In the genomic region with DNA sequence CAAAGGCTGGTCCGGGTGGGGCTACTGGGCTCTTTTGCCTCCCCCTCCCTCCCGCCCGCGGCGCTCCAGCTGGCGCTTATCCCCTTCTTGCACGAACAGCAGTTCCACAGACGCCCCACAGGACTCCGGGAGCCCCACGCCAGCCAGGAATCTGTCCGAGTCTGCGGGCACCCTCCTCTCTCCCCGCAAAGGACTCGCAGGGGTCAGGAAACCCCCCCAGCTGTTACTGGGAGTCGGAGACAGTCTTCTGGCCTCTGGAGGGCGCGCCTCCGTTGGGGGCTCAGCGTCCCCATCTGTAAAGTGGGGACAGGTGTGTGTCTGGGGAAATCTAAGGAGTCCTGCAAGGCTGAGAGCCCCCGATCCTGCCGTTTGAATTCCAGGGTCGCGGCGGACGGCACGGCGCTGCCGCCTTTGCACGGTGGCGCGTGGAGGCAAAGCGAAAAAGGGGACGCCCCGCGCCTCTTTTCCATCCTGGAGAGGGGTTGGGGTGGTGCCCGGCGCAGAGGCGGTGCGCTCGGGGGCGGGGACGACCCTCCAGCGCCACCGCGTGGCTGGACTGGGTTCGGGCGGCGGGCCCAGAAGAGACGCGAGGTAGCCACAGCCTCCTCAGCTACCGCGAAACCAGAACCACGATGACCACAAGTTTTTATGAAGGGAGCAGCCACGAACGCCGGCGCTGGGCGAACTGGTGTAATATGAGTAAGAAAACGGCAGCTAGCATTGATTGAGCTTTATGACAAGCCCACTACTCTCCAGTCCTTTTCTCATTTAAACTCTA, we compare ENCODE assay signal across 1 cellular context.
TF ChIP-seq lines count a peak whose summit lies in the region.

No MANE protein-coding gene starts in this region.

TF ChIP-seq in K562, 482 proteins besides CTCF, POLR2A, EP300 and RAD21 (continued from another document and continues in another):
- TF ChIP-seq RREB1 (CRISPR knock-in tag; IDR thresholded peaks at IDR 0.05), result no peak
- no peak for TF ChIP-seq ZNF589 (CRISPR knock-in tag; IDR thresholded peaks at IDR 0.05; ENCODE audit: low read depth)
- no peak for TF ChIP-seq U2AF1 (optimal IDR thresholded peaks at IDR 0.05; ENCODE audit: low read depth, low read length)
- peak; percentile 55; the same call in 1 of the 2 replicates for TF ChIP-seq DEAF1 (CRISPR knock-in tag; IDR thresholded peaks at IDR 0.05)
- TF ChIP-seq SETDB1 (IDR thresholded peaks at IDR 0.05; ENCODE audit: low read length), result no peak
- TF ChIP-seq CAMTA2 (CRISPR knock-in tag; conservative IDR thresholded peaks at IDR 0.05), result no peak
- no peak for TF ChIP-seq JUND (IDR thresholded peaks at IDR 0.05; ENCODE audit: borderline replicate concordance, low read depth, low read length)
- TF ChIP-seq JUND (tag; IDR thresholded peaks at IDR 0.05; ENCODE audit: borderline replicate concordance, low read depth, low read length), result no peak
- TF ChIP-seq BRF2 (IDR thresholded peaks at IDR 0.05; ENCODE audit: borderline replicate concordance, insufficient read depth, insufficient read length), result no peak
- no peak for TF ChIP-seq ZMIZ1 (IDR thresholded peaks at IDR 0.05; ENCODE audit: low read depth in 2 of 2, low read length in 2 of 2)
- TF ChIP-seq EGR1 (conservative IDR thresholded peaks at IDR 0.05), result peak; percentile 53; the same call in 1 of the 2 replicates
- TF ChIP-seq SP1 (CRISPR knock-in tag; IDR thresholded peaks at IDR 0.05), result peak; percentile 74
- no peak for TF ChIP-seq SP2 (IDR thresholded peaks at IDR 0.05; ENCODE audit: extremely low read depth, low read depth, low read length, poor library complexity, severe bottlenecking)
- TF ChIP-seq TFAM (CRISPR knock-in tag; conservative IDR thresholded peaks at IDR 0.05), result no peak
- TF ChIP-seq SMARCA5 (IDR thresholded peaks at IDR 0.05), result peak; percentile 78; the same call in 1 of the 2 replicates
- TF ChIP-seq, protein P1, sequence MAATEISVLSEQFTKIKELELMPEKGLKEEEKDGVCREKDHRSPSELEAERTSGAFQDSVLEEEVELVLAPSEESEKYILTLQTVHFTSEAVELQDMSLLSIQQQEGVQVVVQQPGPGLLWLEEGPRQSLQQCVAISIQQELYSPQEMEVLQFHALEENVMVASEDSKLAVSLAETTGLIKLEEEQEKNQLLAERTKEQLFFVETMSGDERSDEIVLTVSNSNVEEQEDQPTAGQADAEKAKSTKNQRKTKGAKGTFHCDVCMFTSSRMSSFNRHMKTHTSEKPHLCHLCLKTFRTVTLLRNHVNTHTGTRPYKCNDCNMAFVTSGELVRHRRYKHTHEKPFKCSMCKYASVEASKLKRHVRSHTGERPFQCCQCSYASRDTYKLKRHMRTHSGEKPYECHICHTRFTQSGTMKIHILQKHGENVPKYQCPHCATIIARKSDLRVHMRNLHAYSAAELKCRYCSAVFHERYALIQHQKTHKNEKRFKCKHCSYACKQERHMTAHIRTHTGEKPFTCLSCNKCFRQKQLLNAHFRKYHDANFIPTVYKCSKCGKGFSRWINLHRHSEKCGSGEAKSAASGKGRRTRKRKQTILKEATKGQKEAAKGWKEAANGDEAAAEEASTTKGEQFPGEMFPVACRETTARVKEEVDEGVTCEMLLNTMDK (IDR thresholded peaks at IDR 0.05; ENCODE audit: borderline replicate concordance, insufficient read depth, low read depth, low read length, poor library complexity, severe bottlenecking), result peak; percentile 3
- no peak for TF ChIP-seq TARDBP (IDR thresholded peaks at IDR 0.05)
- TF ChIP-seq L3MBTL2 (IDR thresholded peaks at IDR 0.05), result peak; percentile 57
- TF ChIP-seq, protein P2, sequence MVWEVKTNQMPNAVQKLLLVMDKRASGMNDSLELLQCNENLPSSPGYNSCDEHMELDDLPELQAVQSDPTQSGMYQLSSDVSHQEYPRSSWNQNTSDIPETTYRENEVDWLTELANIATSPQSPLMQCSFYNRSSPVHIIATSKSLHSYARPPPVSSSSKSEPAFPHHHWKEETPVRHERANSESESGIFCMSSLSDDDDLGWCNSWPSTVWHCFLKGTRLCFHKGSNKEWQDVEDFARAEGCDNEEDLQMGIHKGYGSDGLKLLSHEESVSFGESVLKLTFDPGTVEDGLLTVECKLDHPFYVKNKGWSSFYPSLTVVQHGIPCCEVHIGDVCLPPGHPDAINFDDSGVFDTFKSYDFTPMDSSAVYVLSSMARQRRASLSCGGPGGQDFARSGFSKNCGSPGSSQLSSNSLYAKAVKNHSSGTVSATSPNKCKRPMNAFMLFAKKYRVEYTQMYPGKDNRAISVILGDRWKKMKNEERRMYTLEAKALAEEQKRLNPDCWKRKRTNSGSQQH (CRISPR knock-in tag; IDR thresholded peaks at IDR 0.05), result no peak
- TF ChIP-seq ZNF507 (tag; conservative IDR thresholded peaks at IDR 0.05), result no peak
- 0 out of 2 replicates have a peak, but pooled peaks have one; percentile 11 for TF ChIP-seq CREM (IDR thresholded peaks at IDR 0.05; ENCODE audit: low read depth)
- TF ChIP-seq, protein P3, sequence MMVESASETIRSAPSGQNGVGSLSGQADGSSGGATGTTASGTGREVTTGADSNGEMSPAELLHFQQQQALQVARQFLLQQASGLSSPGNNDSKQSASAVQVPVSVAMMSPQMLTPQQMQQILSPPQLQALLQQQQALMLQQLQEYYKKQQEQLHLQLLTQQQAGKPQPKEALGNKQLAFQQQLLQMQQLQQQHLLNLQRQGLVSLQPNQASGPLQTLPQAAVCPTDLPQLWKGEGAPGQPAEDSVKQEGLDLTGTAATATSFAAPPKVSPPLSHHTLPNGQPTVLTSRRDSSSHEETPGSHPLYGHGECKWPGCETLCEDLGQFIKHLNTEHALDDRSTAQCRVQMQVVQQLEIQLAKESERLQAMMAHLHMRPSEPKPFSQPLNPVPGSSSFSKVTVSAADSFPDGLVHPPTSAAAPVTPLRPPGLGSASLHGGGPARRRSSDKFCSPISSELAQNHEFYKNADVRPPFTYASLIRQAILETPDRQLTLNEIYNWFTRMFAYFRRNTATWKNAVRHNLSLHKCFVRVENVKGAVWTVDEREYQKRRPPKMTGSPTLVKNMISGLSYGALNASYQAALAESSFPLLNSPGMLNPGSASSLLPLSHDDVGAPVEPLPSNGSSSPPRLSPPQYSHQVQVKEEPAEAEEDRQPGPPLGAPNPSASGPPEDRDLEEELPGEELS (CRISPR knock-in tag; IDR thresholded peaks at IDR 0.05; ENCODE audit: borderline replicate concordance), result no peak
- TF ChIP-seq ZBTB26 (CRISPR knock-in tag; IDR thresholded peaks at IDR 0.05), result no peak
- TF ChIP-seq YY1 (IDR thresholded peaks at IDR 0.05; ENCODE audit: borderline replicate concordance in 1 of 3, control insufficient read depth in 1 of 3, extremely low read depth in 1 of 3, insufficient read depth in 3 of 3, insufficient read length in 1 of 3, insufficient replicate concordance in 2 of 3, low read depth in 1 of 3, low read length in 2 of 3), result peak in 1 of 3 experiments; percentile 30
- TF ChIP-seq ZNF184 (CRISPR knock-in tag; IDR thresholded peaks at IDR 0.05), result no peak
- TF ChIP-seq ZNF197 (CRISPR knock-in tag; IDR thresholded peaks at IDR 0.05; ENCODE audit: low read depth), result no peak
- peak; percentile 94 for TF ChIP-seq BCOR (IDR thresholded peaks at IDR 0.05)
- no peak for TF ChIP-seq KAT2B (IDR thresholded peaks at IDR 0.05; ENCODE audit: low read depth, low read length)
- no peak for TF ChIP-seq FOXA3 (CRISPR knock-in tag; conservative IDR thresholded peaks at IDR 0.05 in 1 of 2, IDR thresholded peaks at IDR 0.05 in 1 of 2)
- TF ChIP-seq C11orf30 (IDR thresholded peaks at IDR 0.05; ENCODE audit: low read depth), result no peak
- no peak for TF ChIP-seq SMARCA4 (IDR thresholded peaks at IDR 0.05)
- TF ChIP-seq NRF1 (conservative IDR thresholded peaks at IDR 0.05 in 1 of 2, IDR thresholded peaks at IDR 0.05 in 1 of 2), result peak; percentile 57 to 64
